Comparison of ENCODE assay signal across 18 cellular contexts in the genomic region with DNA sequence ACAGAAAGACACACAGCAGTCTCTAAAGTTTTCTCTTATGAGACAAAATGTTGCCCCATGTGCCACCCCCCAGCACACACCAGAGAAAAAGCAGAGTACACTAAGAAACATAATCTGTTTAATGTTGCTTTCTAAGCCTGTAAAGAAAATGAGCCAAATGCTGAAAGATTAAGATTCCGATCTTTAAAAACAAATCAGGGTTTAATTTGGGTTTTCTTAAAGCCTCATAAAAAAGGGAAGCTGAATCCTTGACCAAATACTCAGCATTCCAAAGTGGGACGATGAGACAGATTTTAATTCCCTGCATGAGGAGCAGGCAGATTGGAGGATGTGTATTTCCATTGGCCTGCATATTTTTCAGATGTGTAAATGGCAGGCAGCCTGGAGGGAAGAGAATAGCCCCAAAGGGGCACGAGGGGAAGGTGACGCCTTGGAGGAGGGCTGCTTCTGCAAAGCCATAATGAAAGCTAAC.
DNase-seq lines count a peak whose midpoint lies in the region; ATAC-seq and TF ChIP-seq lines count a peak whose summit lies in the region.
"Had no signal": no experiment of that assay in that cellular context is flagged by ENCODE, and none has a peak within 500 bp of the region (broad histone marks: within the 10 kb centered on the region; RNA-seq: fewer than 3 reads in every experiment).

No MANE protein-coding gene starts in this region.

- no peak for TF ChIP-seq CTCF in osteocyte (IDR thresholded peaks at IDR 0.05)

- peaks cover 58% of the 10 kb centered on the region for H3K4me1 Mint-ChIP-seq in osteocyte (ENCODE audit: unreplicated experiment)
- H3K4me1 Mint-ChIP-seq: activated T-helper 17 cell treated with anti-CD3 and anti-CD28 coated beads, Interleukin-2, amount 50 U/mL, for 72 hours; CD4-positive, CD25-positive, alpha-beta regulatory T cell had no signal

- no peaks in the 10 kb centered on the region for H3K9me3 ChIP-seq in MG63

- H3K9me3 Mint-ChIP-seq in osteocyte (ENCODE audit: unreplicated experiment), result no peaks in the 10 kb centered on the region
- H3K9me3 Mint-ChIP-seq: activated T-helper 17 cell treated with anti-CD3 and anti-CD28 coated beads, Interleukin-2, amount 50 U/mL, for 72 hours; CD4-positive, CD25-positive, alpha-beta regulatory T cell had no signal

- H3K36me3 ChIP-seq in MG63, result no peaks in the 10 kb centered on the region

- H3K27me3 Mint-ChIP-seq in osteocyte (ENCODE audit: unreplicated experiment), result no peaks in the 10 kb centered on the region

- no peaks in the 10 kb centered on the region for H3K36me3 Mint-ChIP-seq in osteocyte (ENCODE audit: unreplicated experiment)
- H3K36me3 Mint-ChIP-seq: CD4-positive, CD25-positive, alpha-beta regulatory T cell had no signal

- H3K4me3 Mint-ChIP-seq in osteocyte (ENCODE audit: unreplicated experiment), result peak overlapping the region; percentile 2
- H3K4me3 Mint-ChIP-seq: activated T-helper 17 cell treated with anti-CD3 and anti-CD28 coated beads, Interleukin-2, amount 50 U/mL, for 72 hours; CD4-positive, CD25-positive, alpha-beta regulatory T cell had no signal

- H3K27me3 ChIP-seq in MG63, result no peaks in the 10 kb centered on the region
- H3K27me3 ChIP-seq: foreskin keratinocyte had no signal

- ATAC-seq in GM18519 (IDR thresholded peaks at IDR 0.05; ENCODE audit: low FRiP score, unreplicated experiment) (no peak), GM18873 (IDR thresholded peaks at IDR 0.05; ENCODE audit: low FRiP score, unreplicated experiment) (no peak)
- ATAC-seq: activated T-helper 17 cell treated with anti-CD3 and anti-CD28 coated beads, Interleukin-2, amount 50 U/mL, for 72 hours; foreskin keratinocyte had no signal

- H3K4me3 ChIP-seq in MG63, result no peak overlapping the region
- H3K4me3 ChIP-seq: SK-N-MC had no signal

- DNase-seq in Daoy (ENCODE audit: low read depth), result peak; percentile 72
- DNase-seq in MG63, result peak; percentile 92
- peak; percentile 96 for DNase-seq in fibroblast of gingiva (ENCODE audit: low read depth)
- DNase-seq in osteocyte (ENCODE audit: extremely low spot score, unreplicated experiment), result no peak
- no peak for DNase-seq in nucleus accumbens (lab: John Stamatoyannopoulos, UW)
- DNase-seq in NCI-H146 treated with DMSO at 0.1 percent for 48 hours (lab: John Stamatoyannopoulos, UW; ENCODE audit: unreplicated experiment), result no peak
- DNase-seq: activated CD4-positive, alpha-beta T cell treated with anti-CD3 and anti-CD28 coated beads for 4 hours; CD4-positive, CD25-positive, alpha-beta regulatory T cell; cerebellar nuclear complex; left cardiac atrium; NCI-H1092 treated with DMSO at 0.1 percent for 48 hours; NCI-H69; occipital lobe had no signal

- H3K27ac Mint-ChIP-seq in osteocyte (ENCODE audit: unreplicated experiment), result peak overlapping the region; percentile 28
- H3K27ac Mint-ChIP-seq: activated T-helper 17 cell treated with anti-CD3 and anti-CD28 coated beads, Interleukin-2, amount 50 U/mL, for 72 hours; CD4-positive, CD25-positive, alpha-beta regulatory T cell had no signal

Comparison
In these comparisons a context has a peak if more than half of its experiments do, and no peak if none do; other contexts are left out.
1. DNase-seq: peak in Daoy (single experiment), MG63 (single experiment) and fibroblast of gingiva (single experiment); none in osteocyte (single experiment), nucleus accumbens (0 of 56) and NCI-H146 treated with DMSO at 0.1 percent for 48 hours (single experiment).